20 cellular contexts compared by ENCODE assay signal in the genomic region with DNA sequence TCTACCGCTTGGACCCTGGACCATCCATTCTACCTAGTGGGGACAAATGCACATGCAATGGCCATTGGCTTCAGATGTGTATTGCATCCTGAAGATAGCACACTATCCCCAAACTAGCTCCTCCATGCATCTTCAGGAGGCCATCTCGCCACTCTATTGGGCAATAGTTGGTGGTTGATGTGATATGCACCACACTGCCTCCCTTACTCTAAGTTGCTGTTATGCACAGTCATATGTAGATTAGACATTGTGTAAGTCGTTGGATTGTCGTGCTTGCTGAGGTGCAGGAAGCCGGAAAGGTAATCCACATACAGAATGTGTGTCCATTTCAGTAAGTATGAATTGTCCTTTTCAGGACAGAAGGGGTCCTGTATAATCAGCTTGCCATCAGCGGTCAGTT. TPM values are rescaled to one million over a fixed set of nuclear protein-coding genes. Genes with fewer than 3 reads are reported as not detected.
"Had no signal": no experiment of that assay in that cellular context is flagged by ENCODE, and none has a peak within 500 bp of the region (broad histone marks: within the 10 kb centered on the region; RNA-seq: fewer than 3 reads in every experiment).

No MANE protein-coding gene starts in this region.

- H3K9me3 ChIP-seq: body of pancreas, esophagus squamous epithelium, mucosa of descending colon, prostate gland had no signal

- H3K9me3 Mint-ChIP-seq: activated naive CD4-positive, alpha-beta T cell treated with anti-CD3 and anti-CD28 coated beads, Interleukin-2, amount 50 U/mL, for 24 hours; natural killer cell had no signal

- H3K4me1 Mint-ChIP-seq: activated naive CD4-positive, alpha-beta T cell treated with anti-CD3 and anti-CD28 coated beads, Interleukin-2, amount 50 U/mL, for 24 hours; natural killer cell; stimulated activated memory B cell treated with anti-CD40 and anti-IgM and Interleukin-4, amounts not matched to agents 10 μg/mL and 1 μg/mL and 100 μg/mL, for 72 hours had no signal

- H3K27ac Mint-ChIP-seq: activated naive CD4-positive, alpha-beta T cell treated with anti-CD3 and anti-CD28 coated beads, Interleukin-2, amount 50 U/mL, for 24 hours; natural killer cell; stimulated activated memory B cell treated with anti-CD40 and anti-IgM and Interleukin-4, amounts not matched to agents 10 μg/mL and 1 μg/mL and 100 μg/mL, for 72 hours had no signal

- H3K27me3 Mint-ChIP-seq: activated naive CD4-positive, alpha-beta T cell treated with anti-CD3 and anti-CD28 coated beads, Interleukin-2, amount 50 U/mL, for 24 hours had no signal

- H3K36me3 Mint-ChIP-seq: activated naive CD4-positive, alpha-beta T cell treated with anti-CD3 and anti-CD28 coated beads, Interleukin-2, amount 50 U/mL, for 24 hours; natural killer cell; stimulated activated memory B cell treated with anti-CD40 and anti-IgM and Interleukin-4, amounts not matched to agents 10 μg/mL and 1 μg/mL and 100 μg/mL, for 72 hours had no signal

- H3K4me3 ChIP-seq: body of pancreas, esophagus squamous epithelium, mucosa of descending colon, prostate gland, spleen, tibial nerve had no signal

- H3K27me3 ChIP-seq: body of pancreas, esophagus squamous epithelium, spleen, tibial nerve had no signal

- ATAC-seq: body of pancreas, mucosa of descending colon, sciatic nerve had no signal

- H3K36me3 ChIP-seq: esophagus squamous epithelium, prostate gland, spleen, tibial nerve had no signal

- DNase-seq: activated CD4-positive, alpha-beta T cell treated with anti-CD3 and anti-CD28 coated beads, Interleukin-2, amount 50 U/mL, for 1 hour; activated T-cell treated with anti-CD3 and anti-CD28 coated beads, Interleukin-2, amount 50 U/mL, for 1 hour; amniotic stem cell; body of pancreas; central memory CD4-positive, alpha-beta T cell; effector memory CD4-positive, alpha-beta T cell; esophagus squamous epithelium; foreskin fibroblast; glutamatergic neuron; mucosa of descending colon; natural killer cell; occipital lobe; spleen; stimulated activated CD4-positive, alpha-beta T cell treated with anti-CD3 and anti-CD28 coated beads, Interleukin-1b, Interleukin-23, amount 100 ng/mL, for 48 hours had no signal

- H3K4me3 Mint-ChIP-seq: activated naive CD4-positive, alpha-beta T cell treated with anti-CD3 and anti-CD28 coated beads, Interleukin-2, amount 50 U/mL, for 24 hours; natural killer cell; stimulated activated memory B cell treated with anti-CD40 and anti-IgM and Interleukin-4, amounts not matched to agents 10 μg/mL and 1 μg/mL and 100 μg/mL, for 72 hours had no signal

- H3K4me1 ChIP-seq: prostate gland, tibial nerve had no signal

- H3K27ac ChIP-seq: body of pancreas, esophagus squamous epithelium, prostate gland, spleen, tibial nerve had no signal

RNA-seq across cellular contexts. Expression of a gene that starts 26.7 kb away (rescaled TPM):
- total RNA-seq: body of pancreas, lung microvascular endothelial cell, natural killer cell, occipital lobe, sciatic nerve, spleen, tibial nerve had no signal

RNA-seq across cellular contexts. Expression of a gene that starts 35.4 kb away (rescaled TPM):
- total RNA-seq: lung microvascular endothelial cell, natural killer cell, occipital lobe, sciatic nerve, spleen, tibial nerve had no signal
